7 cellular contexts compared by ENCODE assay signal in the genomic region with DNA sequence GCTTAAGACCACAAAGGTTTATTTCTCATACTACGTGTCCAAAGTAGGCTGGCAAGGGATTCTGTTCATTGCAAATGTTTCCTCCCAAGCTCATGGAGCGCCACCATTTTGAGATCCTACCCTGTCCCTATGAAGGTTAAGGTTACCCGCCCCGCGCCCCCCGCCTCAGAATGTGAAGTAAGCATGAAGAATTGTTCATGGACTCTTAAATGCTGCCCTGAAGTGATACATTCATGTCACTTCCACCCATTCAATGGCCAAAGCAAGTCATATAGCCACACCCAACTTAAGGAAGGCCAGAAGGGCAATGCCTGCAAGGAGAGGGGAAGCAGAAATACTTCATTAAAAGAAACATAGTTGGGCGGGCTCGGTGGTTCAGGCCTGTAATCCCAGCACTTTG. TPM values are rescaled to one million over a fixed set of nuclear protein-coding genes. Genes with fewer than 3 reads are reported as not detected.
DNase-seq lines count a peak whose midpoint lies in the region; ATAC-seq and TF ChIP-seq lines count a peak whose summit lies in the region.

No MANE protein-coding gene starts in this region.

- H3K27me3 Mint-ChIP-seq in immature natural killer cell (ENCODE audit: low read depth in 3 of 3), result peaks cover 1 to 3% (median 2%) of the 10 kb centered on the region in 3 donors

- H3K27me3 ChIP-seq in HUES48 (ENCODE audit: control insufficient read depth, insufficient read depth, low read length) (no peaks in the 10 kb centered on the region), WERI-Rb-1 (ENCODE audit: insufficient read depth, low read depth, severe bottlenecking) (no peaks in the 10 kb centered on the region)

- H3K9ac ChIP-seq in HUES48 (ENCODE audit: low read depth, low read length), result no peak overlapping the region

- no peaks in the 10 kb centered on the region for H3K36me3 ChIP-seq in HUES48 (ENCODE audit: control insufficient read depth, insufficient read depth, low read length)
- no peaks in the 10 kb centered on the region for H3K36me3 ChIP-seq in WERI-Rb-1

- DNase-seq in WERI-Rb-1, result no peak
- no peak for DNase-seq in immature natural killer cell
- no peak for DNase-seq in stimulated activated effector memory CD8-positive, alpha-beta T cell treated with anti-CD3 and anti-CD28 coated beads, Interleukin-12 subunit alpha, Interleukin-12 subunit beta, amount 100 ng/mL, for 72 hours (ENCODE audit: low spot score in 2 of 2)
- no peak for DNase-seq in SIG-M5 (lab: John Stamatoyannopoulos, UW)
- DNase-seq in activated gamma-delta T cell (lab: John Stamatoyannopoulos, UW), result no peak
- no peak for DNase-seq in iPS-NIHi11 (ENCODE audit: low spot score)

- peaks cover 41% of the 10 kb centered on the region for H3K4me1 ChIP-seq in HUES48 (ENCODE audit: control insufficient read depth, insufficient read depth, low read length)

- peak overlapping the region in 2 of 5 donors; percentile 88 to 91 for H3K4me3 Mint-ChIP-seq in immature natural killer cell
- peak overlapping the region; percentile 83 for H3K4me3 Mint-ChIP-seq in stimulated activated effector memory CD8-positive, alpha-beta T cell treated with anti-CD3 and anti-CD28 coated beads, Interleukin-12 subunit alpha, Interleukin-12 subunit beta, amount 100 ng/mL, for 72 hours

- no peaks in the 10 kb centered on the region for H3K9me3 Mint-ChIP-seq in immature natural killer cell
- H3K9me3 Mint-ChIP-seq in stimulated activated effector memory CD8-positive, alpha-beta T cell treated with anti-CD3 and anti-CD28 coated beads, Interleukin-12 subunit alpha, Interleukin-12 subunit beta, amount 100 ng/mL, for 72 hours, result no peaks in the 10 kb centered on the region

- H3K9me3 ChIP-seq in HUES48 (ENCODE audit: control insufficient read depth, insufficient read depth, low read length) (no peaks in the 10 kb centered on the region), WERI-Rb-1 (ENCODE audit: severe bottlenecking) (no peaks in the 10 kb centered on the region)

- peaks cover 21 to 22% of the 10 kb centered on the region in 2 donors for H3K4me1 Mint-ChIP-seq in immature natural killer cell
- peaks cover 44% of the 10 kb centered on the region for H3K4me1 Mint-ChIP-seq in stimulated activated effector memory CD8-positive, alpha-beta T cell treated with anti-CD3 and anti-CD28 coated beads, Interleukin-12 subunit alpha, Interleukin-12 subunit beta, amount 100 ng/mL, for 72 hours

- H3K27ac ChIP-seq in HUES48 (ENCODE audit: low read depth, low read length) (peak overlapping the region; percentile 99), WERI-Rb-1 (peak overlapping the region; percentile 99)

- H3K4me3 ChIP-seq in HUES48 (ENCODE audit: low read depth, low read length) (0 out of 2 replicates have a peak overlapping the region, but pooled peaks have one; percentile 80), WERI-Rb-1 (ENCODE audit: low read depth, low read length) (peak overlapping the region; percentile 85; the same call in 1 of the 2 replicates)

- ATAC-seq in stimulated activated effector memory CD8-positive, alpha-beta T cell treated with anti-CD3 and anti-CD28 coated beads, Interleukin-12 subunit alpha, Interleukin-12 subunit beta, amount 100 ng/mL, for 72 hours, result no peak

- H3K27ac Mint-ChIP-seq in immature natural killer cell, result peak overlapping the region in 5 of 6 donors; percentile 34 to 97 (median 95)
- peak overlapping the region; percentile 92 for H3K27ac Mint-ChIP-seq in stimulated activated effector memory CD8-positive, alpha-beta T cell treated with anti-CD3 and anti-CD28 coated beads, Interleukin-12 subunit alpha, Interleukin-12 subunit beta, amount 100 ng/mL, for 72 hours

- TF ChIP-seq CTCF in WERI-Rb-1 (IDR thresholded peaks at IDR 0.05; ENCODE audit: low read depth, low read length), result no peak

- H3K36me3 Mint-ChIP-seq in immature natural killer cell, result no peaks in the 10 kb centered on the region
- H3K36me3 Mint-ChIP-seq in stimulated activated effector memory CD8-positive, alpha-beta T cell treated with anti-CD3 and anti-CD28 coated beads, Interleukin-12 subunit alpha, Interleukin-12 subunit beta, amount 100 ng/mL, for 72 hours, result peaks cover 13% of the 10 kb centered on the region

RNA-seq across cellular contexts. Expression of gene TMEM253, which starts 4.2 kb away (rescaled TPM):
- polyA plus RNA-seq in immature natural killer cell, result not detected

RNA-seq across cellular contexts. Expression of gene ZNF219, which starts 6.6 kb away (rescaled TPM):
- 1 to 10 TPM in 2 of 3 donors, under 1 TPM in 1; 0.88 to 3.3 (median 1.8) TPM for polyA plus RNA-seq in immature natural killer cell

RNA-seq across cellular contexts. Expression of gene ARHGEF40, which starts 35.0 kb away (rescaled TPM):
- polyA plus RNA-seq in immature natural killer cell, result under 1 TPM in 2 of 3 donors, not detected in 1; 0.23 to 0.35 TPM

RNA-seq across cellular contexts. Expression of gene RNASE8, which starts 47.5 kb away (rescaled TPM):
- polyA plus RNA-seq in immature natural killer cell, result not detected

RNA-seq across cellular contexts. Expression of gene OR5AU1, which starts 50.8 kb away (rescaled TPM):
- polyA plus RNA-seq in immature natural killer cell, result not detected
